In the genomic region with DNA sequence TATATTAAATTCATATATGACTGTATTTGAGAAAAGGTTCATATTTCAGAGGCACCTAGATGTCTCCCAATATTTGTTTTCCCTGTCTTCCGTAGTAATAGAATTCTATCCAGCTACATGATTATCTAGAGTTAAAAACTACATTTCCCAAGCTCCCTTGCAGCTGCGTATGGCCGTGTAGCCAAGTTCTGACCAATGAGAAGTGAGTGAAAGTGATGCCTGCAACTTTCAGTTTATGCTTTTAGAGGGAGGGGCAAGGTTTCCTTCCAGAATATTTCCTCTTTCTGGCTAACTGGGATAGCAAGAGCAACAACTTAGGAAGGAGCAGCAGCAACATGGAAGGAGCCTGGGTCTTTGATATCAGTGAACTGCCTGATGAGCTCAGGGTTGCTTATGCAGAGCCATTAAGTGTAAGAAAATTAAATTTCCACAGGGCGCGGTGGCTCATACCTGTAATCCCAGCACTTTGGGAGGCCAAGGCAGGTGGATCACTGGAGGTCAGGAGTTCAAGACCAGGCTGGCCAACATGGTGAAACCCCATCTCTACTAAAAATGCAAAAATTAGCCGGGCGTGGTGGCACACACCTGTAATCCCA, we compare ENCODE assay signal across 14 cellular contexts. TPM values are rescaled to one million over a fixed set of nuclear protein-coding genes. Genes with fewer than 3 reads are reported as not detected.
A peak's percentile ranks its signal among the peaks of the same experiment; 100 is the strongest.
DNase-seq lines count a peak whose midpoint lies in the region; ATAC-seq and TF ChIP-seq lines count a peak whose summit lies in the region.
"Had no signal": no experiment of that assay in that cellular context is flagged by ENCODE, and none has a peak within 500 bp of the region (broad histone marks: within the 10 kb centered on the region; RNA-seq: fewer than 3 reads in every experiment).

No MANE protein-coding gene starts in this region.

- TF ChIP-seq CTCF in omental fat pad (IDR thresholded peaks at IDR 0.05): no peak

- no peak overlapping the region for H3K4me3 ChIP-seq in Jurkat, Clone E6-1 (ENCODE audit: low read length)

- ATAC-seq in omental fat pad (ENCODE audit: low FRiP score): no peak
- ATAC-seq in GM21515 (IDR thresholded peaks at IDR 0.05; ENCODE audit: unreplicated experiment): no peak
- ATAC-seq: CD8-positive, alpha-beta T cell; esophagus mucosa had no signal

- DNase-seq in CD1c-positive myeloid dendritic cell (ENCODE audit: extremely low spot score): peak; percentile 12
- DNase-seq in Jurkat, Clone E6-1 (ENCODE audit: low read depth, low spot score): peak; percentile 7
- peak; percentile 43 for DNase-seq in amniotic epithelial cell (ENCODE audit: low read depth)
- peak; percentile 77 for DNase-seq in iPS-NIHi7 (ENCODE audit: extremely low spot score)
- DNase-seq in omental fat pad (ENCODE audit: low spot score): no peak
- no peak for DNase-seq in HUDEP-2 (lab: John Stamatoyannopoulos, UW; ENCODE audit: unreplicated experiment in 76 of 76)
- no peak for DNase-seq in activated naive CD4-positive, alpha-beta T cell treated with anti-CD3 and anti-CD28 coated beads, Interleukin-2, amount 50 U/mL, for 16 hours
- DNase-seq: activated naive CD8-positive, alpha-beta T cell treated with anti-CD3 and anti-CD28 coated beads, Interleukin-2, amount 10 ng/mL, durations not matched to agents 7 days and 5 days; CD8-positive, alpha-beta T cell; naive B cell; NCI-H524 treated with DMSO at 0.1 percent for 48 hours; stimulated activated CD4-positive, alpha-beta T cell treated with anti-CD3 and anti-CD28 coated beads, Interleukin-4, amount 100 ng/mL, for 24 hours had no signal

RNA-seq across cellular contexts. Expression of gene CYP2A13, which starts 23.2 kb away (rescaled TPM):
- polyA plus RNA-seq in Jurkat, Clone E6-1 (2012; ENCODE audit: insufficient read depth, insufficient read length): not detected
- not detected for total RNA-seq in omental fat pad
- total RNA-seq: activated naive CD8-positive, alpha-beta T cell treated with anti-CD3 and anti-CD28 coated beads, Interleukin-2, amount 10 ng/mL, durations not matched to agents 7 days and 5 days; CD8-positive, alpha-beta T cell; esophagus mucosa had no signal

RNA-seq across cellular contexts. Expression of gene CYP2F1, which starts 49.2 kb away (rescaled TPM):
- not detected for polyA plus RNA-seq in Jurkat, Clone E6-1 (2012; ENCODE audit: insufficient read depth, insufficient read length)
- not detected for total RNA-seq in omental fat pad
- total RNA-seq: activated naive CD8-positive, alpha-beta T cell treated with anti-CD3 and anti-CD28 coated beads, Interleukin-2, amount 10 ng/mL, durations not matched to agents 7 days and 5 days had no signal

Comparison
In these comparisons a context has a peak if more than half of its experiments do, and no peak if none do; other contexts are left out.
1. DNase-seq: peak in CD1c-positive myeloid dendritic cell (single experiment), Jurkat, Clone E6-1 (single experiment), amniotic epithelial cell (single experiment) and iPS-NIHi7 (single experiment); none in omental fat pad (single experiment), HUDEP-2 (0 of 76) and activated naive CD4-positive, alpha-beta T cell treated with anti-CD3 and anti-CD28 coated beads, Interleukin-2, amount 50 U/mL, for 16 hours (single experiment).